Comparison of ENCODE assay signal across 1 cellular context in the genomic region with DNA sequence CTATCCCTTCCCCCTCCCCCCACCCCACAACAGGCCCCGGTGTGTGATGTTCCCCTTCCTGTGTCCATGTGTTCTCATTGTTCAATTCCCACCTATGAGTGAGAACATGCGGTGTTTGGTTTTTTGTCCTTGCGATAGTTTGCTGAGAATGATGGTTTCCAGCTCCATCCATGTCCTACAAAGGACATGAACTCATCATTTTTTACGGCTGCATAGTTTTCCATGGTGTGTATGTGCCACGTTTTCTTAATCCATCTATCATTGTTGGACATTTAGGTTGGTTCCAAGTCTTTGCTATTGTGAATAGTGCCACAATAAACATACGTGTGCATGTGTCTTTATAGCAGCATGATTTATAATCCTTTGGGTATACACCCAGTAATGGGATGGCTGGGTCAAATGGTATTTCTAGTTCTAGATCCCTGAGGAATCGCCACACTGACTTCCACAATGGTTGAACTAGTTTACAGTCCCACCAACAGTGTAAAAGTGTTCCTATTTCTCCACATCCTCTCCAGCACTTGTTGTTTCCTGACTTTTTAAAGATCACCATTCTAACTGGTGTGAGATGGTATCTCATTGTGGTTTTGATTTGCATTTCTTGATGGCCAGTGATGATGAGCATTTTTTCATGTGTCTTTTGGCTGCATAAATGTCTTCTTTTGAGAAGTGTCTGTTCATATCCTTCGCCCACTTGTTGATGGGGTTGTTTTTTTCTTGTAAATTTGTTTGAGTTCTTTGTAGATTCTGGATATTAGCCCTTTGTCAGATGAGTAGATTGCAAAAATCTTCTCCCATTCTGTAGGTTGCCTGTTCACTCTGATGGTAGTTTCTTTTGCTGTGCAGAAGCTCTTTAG.
A peak's percentile ranks its signal among the peaks of the same experiment; 100 is the strongest.
TF ChIP-seq lines count a peak whose summit lies in the region.

No MANE protein-coding gene starts in this region.

TF ChIP-seq in HEK293, 187 proteins besides CTCF, POLR2A, EP300 and RAD21 (continued from another document):
- 0 out of 2 replicates have a peak, but pooled peaks have one; percentile 28 for TF ChIP-seq ZNF580 (tag by site-specific recombination; IDR thresholded peaks at IDR 0.05)
- peak; percentile 74 for TF ChIP-seq SCRT2 (tag by site-specific recombination; IDR thresholded peaks at IDR 0.05)
- TF ChIP-seq ZNF146 (tag by site-specific recombination; IDR thresholded peaks at IDR 0.05): peak; percentile 92
- TF ChIP-seq SCRT1 (tag by site-specific recombination; IDR thresholded peaks at IDR 0.05; ENCODE audit: borderline replicate concordance): peak; percentile 39; the same call in 1 of the 2 replicates
